In the genomic region with DNA sequence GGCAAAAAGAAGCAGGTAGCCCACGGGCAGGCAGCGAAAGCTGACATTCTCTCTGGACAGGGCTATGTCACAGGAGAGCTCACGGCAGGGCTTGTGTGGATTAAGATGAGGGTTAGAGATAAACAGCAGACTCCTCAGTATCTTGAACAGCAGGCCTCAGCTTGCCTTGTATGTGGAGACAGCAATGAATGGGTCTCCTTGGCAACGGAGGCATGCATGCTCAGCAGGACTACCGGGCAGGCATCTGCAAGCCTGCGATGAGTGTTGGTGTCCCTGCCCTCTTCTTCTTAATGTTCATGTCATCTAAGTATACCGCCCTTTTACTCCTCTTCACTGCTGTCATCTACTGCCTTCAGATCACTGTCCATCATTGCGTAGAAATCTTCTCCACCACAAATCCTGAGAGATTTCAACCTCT, we compare ENCODE assay signal across 10 cellular contexts.
DNase-seq lines count a peak whose midpoint lies in the region; ATAC-seq and TF ChIP-seq lines count a peak whose summit lies in the region.
"Had no signal": no experiment of that assay in that cellular context is flagged by ENCODE, and none has a peak within 500 bp of the region (broad histone marks: within the 10 kb centered on the region; RNA-seq: fewer than 3 reads in every experiment).

No MANE protein-coding gene starts in this region.

- H3K9me3 ChIP-seq in H9 (ENCODE audit: control insufficient read depth, low read depth, low read length) (no peaks in the 10 kb centered on the region), neuron (ENCODE audit: low read length) (no peaks in the 10 kb centered on the region)

- H3K4me1 ChIP-seq in H9 (ENCODE audit: insufficient read depth, low read length) (peaks cover 6% of the 10 kb centered on the region), neuron (ENCODE audit: insufficient read depth, low read length) (peaks cover 26% of the 10 kb centered on the region)

- peaks cover 56 to 57% of the 10 kb centered on the region in 2 experiments for H3K4me1 Mint-ChIP-seq in H9

- no peak overlapping the region for H3K9ac ChIP-seq in H9 (ENCODE audit: extremely low read depth, insufficient read length, low read length)

- WGBS in H9 (ENCODE audit: extremely low coverage, insufficient read length, low lambda C conversion rate): no CpG with 5 or more reads among the region's 8 CpGs

- H3K79me2 ChIP-seq in H9 (ENCODE audit: insufficient read depth, low read length): no peaks in the 10 kb centered on the region

- H3K4me3 Mint-ChIP-seq in H9: peak overlapping the region in 1 of 2 experiments; percentile 6; a peak in 2 of 5 replicates

- H3K4me2 ChIP-seq in H9 (ENCODE audit: insufficient read depth, insufficient read length, low read length): peak overlapping the region; percentile 41

- H3K79me1 ChIP-seq in H9 (ENCODE audit: insufficient read depth, low read depth, low read length, poor library complexity, severe bottlenecking): no peaks in the 10 kb centered on the region

- peak overlapping the region; percentile 45 for H3K18ac ChIP-seq in H9 (ENCODE audit: insufficient read length, low read depth, low read length)

- no peaks in the 10 kb centered on the region for H3K36me3 ChIP-seq in neuron (ENCODE audit: insufficient read depth, low read length)

- no peak overlapping the region for H2BK15ac ChIP-seq in H9 (ENCODE audit: low read depth, low read length)

- no peak overlapping the region for H4K91ac ChIP-seq in H9 (ENCODE audit: insufficient read length, low read depth, low read length)

- H3K56ac ChIP-seq in H9 (ENCODE audit: insufficient read length, low read depth, low read length): no peak overlapping the region

- H3K27me3 ChIP-seq in H9 (ENCODE audit: insufficient read depth, low read length): no peaks in the 10 kb centered on the region
- H3K27me3 ChIP-seq in neuron (ENCODE audit: insufficient read depth, low read length): no peaks in the 10 kb centered on the region

- no peak overlapping the region for H4K5ac ChIP-seq in H9 (ENCODE audit: insufficient read length, low read depth, low read length)

- H3K9me3 Mint-ChIP-seq in H9: no peaks in the 10 kb centered on the region; a peak in 1 of 5 replicates
- H3K9me3 Mint-ChIP-seq: activated T-helper 2 cell treated with anti-CD3 and anti-CD28 coated beads, Interferon-gamma antibody, Interleukin-2, Interleukin-4, amounts not matched to agents 10 μg/mL and 5 μg/mL and 100 μg/mL, durations not matched to agents 14 hours and 24 hours and 36 hours had no signal

- H3K36me3 Mint-ChIP-seq in H9 (ENCODE audit: insufficient read depth in 1 of 3, low read depth in 3 of 3): no peaks in the 10 kb centered on the region

- no peaks in the 10 kb centered on the region; the same call in 1 of the 2 replicates for H3K27me3 Mint-ChIP-seq in H9 (ENCODE audit: low read depth)

- ATAC-seq in HG03571 (IDR thresholded peaks at IDR 0.05; ENCODE audit: unreplicated experiment) (no peak), GM21825 (IDR thresholded peaks at IDR 0.05; ENCODE audit: unreplicated experiment) (no peak), HG02840 (IDR thresholded peaks at IDR 0.05; ENCODE audit: low FRiP score, unreplicated experiment) (no peak)

- no peak overlapping the region for H2AFZ ChIP-seq in H9 (ENCODE audit: low read length)
- H2AFZ ChIP-seq in neuron (ENCODE audit: low read depth, low read length): no peak overlapping the region

- H4K8ac ChIP-seq in H9 (replicated peaks; ENCODE audit: insufficient read length, low read depth, low read length): no peak overlapping the region

- no peaks in the 10 kb centered on the region for H4K20me1 ChIP-seq in H9 (ENCODE audit: control insufficient read depth, insufficient read depth, insufficient read length)

- no peak overlapping the region for H3K27ac ChIP-seq in H9 (ENCODE audit: insufficient read length, low read depth, low read length)

- no peak for TF ChIP-seq CTCF in H9 (conservative IDR thresholded peaks at IDR 0.05)
- TF ChIP-seq CTCF in choroid plexus epithelial cell (conservative IDR thresholded peaks at IDR 0.05; ENCODE audit: low read depth, low read length): no peak

- no peak overlapping the region for H3K4ac ChIP-seq in H9 (ENCODE audit: low read depth, low read length)

- peak overlapping the region; percentile 82; the same call in 1 of the 2 replicates for H3K14ac ChIP-seq in H9 (ENCODE audit: insufficient read depth, low read length)

- H2AK5ac ChIP-seq in H9 (ENCODE audit: insufficient read length, low read length): no peak overlapping the region

- H3K23ac ChIP-seq in H9 (ENCODE audit: insufficient read length, low read depth, low read length): no peak overlapping the region

- H3K4me3 ChIP-seq in choroid plexus epithelial cell (ENCODE audit: low read depth, low read length): no peak overlapping the region
- H3K4me3 ChIP-seq in neuron (ENCODE audit: low read length): peak overlapping the region; percentile 7

- no peak overlapping the region for H2BK5ac ChIP-seq in H9 (ENCODE audit: insufficient read length, low read length)

- H2BK12ac ChIP-seq in H9 (ENCODE audit: insufficient read length, low read depth, low read length): peak overlapping the region; percentile 11

- DNase-seq in H9 (peak; percentile 83), NCI-H345 treated with DMSO at 0.1 percent for 48 hours (lab: John Stamatoyannopoulos, UW; ENCODE audit: unreplicated experiment) (peak; percentile 24), choroid plexus epithelial cell (ENCODE audit: low read depth) (peak; percentile 38)
- DNase-seq: effector memory CD4-positive, alpha-beta T cell; T-helper 9 cell had no signal

- H2BK20ac ChIP-seq in H9 (ENCODE audit: low read depth, low read length, poor library complexity, severe bottlenecking): no peak overlapping the region

- no peaks in the 10 kb centered on the region for H3K23me2 ChIP-seq in H9 (ENCODE audit: insufficient read length, low read depth, low read length, poor library complexity, severe bottlenecking)

- no peak overlapping the region for H3T11ph ChIP-seq in H9 (ENCODE audit: low read length)

- H2BK120ac ChIP-seq in H9 (ENCODE audit: low read depth, low read length, poor library complexity, severe bottlenecking): no peak overlapping the region

- peak overlapping the region; percentile 69 to 86 (median 77) for H3K27ac Mint-ChIP-seq in H9
- H3K27ac Mint-ChIP-seq: activated T-helper 2 cell treated with anti-CD3 and anti-CD28 coated beads, Interferon-gamma antibody, Interleukin-2, Interleukin-4, amounts not matched to agents 10 μg/mL and 5 μg/mL and 100 μg/mL, durations not matched to agents 14 hours and 24 hours and 36 hours had no signal

Comparison
In these comparisons a context has a peak if more than half of its experiments do, and no peak if none do; other contexts are left out.
1. DNase-seq: peak in every context shown above with its lines; median percentile 83 in H9; 38 in choroid plexus epithelial cell; 24 in NCI-H345 treated with DMSO at 0.1 percent for 48 hours.